In the genomic region with DNA sequence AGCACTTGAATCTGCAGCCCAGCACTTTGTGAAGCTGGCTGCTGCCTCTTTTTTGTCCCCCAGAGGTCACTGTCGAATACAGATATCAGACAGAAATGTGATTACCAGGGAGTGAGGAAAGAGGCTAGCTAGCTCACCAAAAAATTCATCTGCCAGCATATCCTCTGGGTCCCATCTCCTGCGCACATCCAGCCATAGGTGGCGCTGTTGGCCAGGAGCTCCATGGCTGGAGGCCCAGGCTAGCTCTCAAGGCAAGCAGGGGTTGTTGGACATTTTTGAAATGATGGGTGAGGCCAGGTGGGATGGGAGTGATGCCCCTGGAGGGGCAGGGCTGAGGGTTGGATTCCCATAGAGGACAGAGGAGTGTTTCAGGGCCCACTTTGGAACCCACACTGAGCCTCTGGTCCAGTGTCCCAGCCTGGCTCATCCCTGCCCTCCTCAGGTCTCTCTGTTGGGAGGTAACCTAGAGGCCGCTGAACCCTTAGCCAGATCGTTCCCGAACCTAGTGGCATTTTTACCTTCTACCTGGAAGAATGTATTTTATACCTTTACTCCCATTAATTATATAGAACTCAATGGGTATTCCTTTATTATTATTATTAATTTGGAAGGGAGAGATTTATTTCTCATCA, we compare ENCODE assay signal across 8 cellular contexts. TPM values are rescaled to one million over a fixed set of nuclear protein-coding genes. Genes with fewer than 3 reads are reported as not detected.
A peak's percentile ranks its signal among the peaks of the same experiment; 100 is the strongest.
DNase-seq lines count a peak whose midpoint lies in the region; ATAC-seq and TF ChIP-seq lines count a peak whose summit lies in the region.

No MANE protein-coding gene starts in this region.

- DNase-seq in C1 segment of cervical spinal cord (lab: John Stamatoyannopoulos, UW) (peak in 13 of 14 donors; percentile 18 to 78 (median 54)), NCI-H1092 (lab: John Stamatoyannopoulos, UW) (peak; percentile 20), T follicular helper cell (ENCODE audit: low read depth) (peak; percentile 25), adrenal gland (peak; percentile 68 to 91 (median 78)), left ventricle myocardium inferior (peak; percentile 65), renal cortical epithelial cell (ENCODE audit: low read depth) (peak; percentile 33)

- TF ChIP-seq CTCF in adrenal gland (IDR thresholded peaks at IDR 0.05) (peak; percentile 73 to 88 (median 86)), left ventricle myocardium inferior (IDR thresholded peaks at IDR 0.05; ENCODE audit: borderline replicate concordance) (peak; percentile 91)

- peaks cover 0 to 4% of the 10 kb centered on the region in 2 donors for H3K4me1 ChIP-seq in adrenal gland (replicated peaks in 1 of 2)
- H3K4me1 ChIP-seq in left ventricle myocardium inferior = peaks cover 16% of the 10 kb centered on the region

- H3K27me3 ChIP-seq in adrenal gland (no peaks in the 10 kb centered on the region), left ventricle myocardium inferior (ENCODE audit: low read depth) (no peaks in the 10 kb centered on the region)

- no peak overlapping the region for H3K4me3 ChIP-seq in adrenal gland
- H3K4me3 ChIP-seq in left ventricle myocardium inferior = no peak overlapping the region

- H3K36me3 ChIP-seq in adrenal gland (replicated peaks in 1 of 2) = peaks cover 0 to 5% of the 10 kb centered on the region in 2 donors
- H3K36me3 ChIP-seq in left ventricle myocardium inferior = peaks cover 4% of the 10 kb centered on the region

- 49 to 69% (median 54%) methylated on average over 4 to 6 of the region's 6 CpGs for WGBS in adrenal gland, 4 donors

- intact Hi-C loops in adrenal gland (cut with DNase I) = loop anchor here (2.0 to 5.0 kb wide), 2 partner anchors 178 to 179 kb away; a partner anchor contains a TSS
- intact Hi-C loops in left ventricle myocardium inferior (cut with micrococcal nuclease) = loop anchor here (5.0 kb wide), 1 partner anchor 179 kb away; a partner anchor contains a TSS

- ATAC-seq in GM21447 (IDR thresholded peaks at IDR 0.05; ENCODE audit: unreplicated experiment) = peak; percentile 73
- no peak for ATAC-seq in GM19452 (IDR thresholded peaks at IDR 0.05; ENCODE audit: unreplicated experiment)

- H3K27ac ChIP-seq in adrenal gland = no peak overlapping the region
- no peak overlapping the region for H3K27ac ChIP-seq in left ventricle myocardium inferior (replicated peaks)

- no peaks in the 10 kb centered on the region for H3K9me3 ChIP-seq in adrenal gland (replicated peaks in 1 of 3)
- no peaks in the 10 kb centered on the region for H3K9me3 ChIP-seq in left ventricle myocardium inferior (replicated peaks)

- no peak for TF ChIP-seq POLR2A in adrenal gland (IDR thresholded peaks at IDR 0.05)

RNA-seq across cellular contexts. Expression of a gene that starts 14.8 kb away (rescaled TPM):
- 10 to 100 TPM in 7 of 8 donors, 1 to 10 TPM in 1; 8.3 to 32.1 (median 23.1) TPM for total RNA-seq in adrenal gland
- 10 to 100 TPM; 19.6 to 42.5 (median 28.6) TPM for polyA plus RNA-seq in adrenal gland
- total RNA-seq in left ventricle myocardium inferior = 24.0 TPM
- 59.6 and 79.8 TPM in 2 replicates for total RNA-seq in renal cortical epithelial cell

RNA-seq across cellular contexts. Expression of a gene that starts 14.8 kb away (rescaled TPM):
- total RNA-seq in adrenal gland = 10 to 100 TPM; 16.1 to 44.6 (median 31.5) TPM
- polyA plus RNA-seq in adrenal gland = 10 to 100 TPM; 10.1 to 83.7 (median 59.3) TPM
- total RNA-seq in left ventricle myocardium inferior = 16.7 TPM
- total RNA-seq in renal cortical epithelial cell = 9.6 and 13.8 TPM in 2 replicates

Comparison
In these comparisons a context has a peak if more than half of its experiments do, and no peak if none do; other contexts are left out.
1. DNase-seq: peak in every context shown above with its lines; median percentile 78 in adrenal gland; 65 in left ventricle myocardium inferior; 54 in C1 segment of cervical spinal cord; 33 in renal cortical epithelial cell; 25 in T follicular helper cell; 20 in NCI-H1092.